In the genomic region with DNA sequence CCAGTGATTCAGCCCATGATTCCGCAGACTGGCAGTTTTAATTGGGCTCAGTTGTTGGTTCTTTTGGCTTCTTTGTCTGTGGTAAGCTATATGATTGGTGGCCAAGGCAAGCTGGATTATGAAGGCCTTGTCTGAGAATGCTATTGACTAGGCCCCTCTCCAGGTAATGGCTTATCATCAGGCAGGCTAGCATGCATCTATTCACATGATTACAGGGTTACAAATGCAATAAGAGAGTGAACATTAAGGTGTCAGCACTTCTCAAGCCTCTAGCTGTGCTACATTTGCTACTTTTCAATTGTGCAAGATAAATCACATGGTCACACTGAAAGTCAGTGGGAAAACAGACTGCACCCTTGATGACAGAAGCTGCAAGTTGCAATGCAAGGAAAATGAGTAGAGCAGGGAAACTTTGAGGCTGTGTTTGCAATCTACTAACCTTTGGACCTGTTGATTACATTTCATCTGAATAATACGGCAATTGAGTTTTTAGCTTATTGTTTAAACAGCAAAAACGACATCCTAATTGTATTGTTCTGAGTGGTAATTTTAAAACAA, we compare ENCODE assay signal across 30 cellular contexts.
DNase-seq lines count a peak whose midpoint lies in the region; ATAC-seq and TF ChIP-seq lines count a peak whose summit lies in the region.
"Had no signal": no experiment of that assay in that cellular context is flagged by ENCODE, and none has a peak within 500 bp of the region (broad histone marks: within the 10 kb centered on the region; RNA-seq: fewer than 3 reads in every experiment).

No MANE protein-coding gene starts in this region.

- DNase-seq in cardiac muscle cell (ENCODE audit: low read depth in 1 of 2, low spot score in 1 of 2) (peak in 1 of 2 donors; percentile 8), right cardiac atrium (no peak), SK-MEL-5 (ENCODE audit: low read depth, low spot score) (peak; percentile 14), right lobe of liver (no peak), type B pancreatic cell (ENCODE audit: extremely low spot score, unreplicated experiment) (no peak)
- no peak for DNase-seq in activated CD4-positive, alpha-beta T cell treated with anti-CD3 and anti-CD28 coated beads, Interleukin-2, amount 50 U/mL, for 4 hours
- DNase-seq: ACHN; activated CD4-positive, alpha-beta T cell treated with anti-CD3 and anti-CD28 coated beads for 48 hours; activated gamma-delta T cell; activated naive CD8-positive, alpha-beta T cell treated with anti-CD3 and anti-CD28 coated beads, Interleukin-2, amount 10 ng/mL, durations not matched to agents 7 days and 5 days; activated T-cell treated with anti-CD3 and anti-CD28 coated beads, Interleukin-2, amount 50 U/mL, for 24 hours; caudate nucleus; COR-L47; DMS53; GDM1; hippocampal formation; left cardiac atrium; mesendoderm; NCI-H1105; NCI-H2107; NCI-H510A treated with DMSO at 0.1 percent for 48 hours; stimulated activated CD4-positive, alpha-beta T cell treated with anti-CD3 and anti-CD28 coated beads, Interleukin-2, amount 100 ng/mL, for 48 hours; upper lobe of left lung had no signal

- H3K4me1 Mint-ChIP-seq in type B pancreatic cell (ENCODE audit: unreplicated experiment), result peaks cover 6% of the 10 kb centered on the region
- H3K4me1 Mint-ChIP-seq: activated naive CD8-positive, alpha-beta T cell treated with anti-CD3 and anti-CD28 coated beads, Interleukin-2, amount 10 ng/mL, durations not matched to agents 7 days and 5 days had no signal

- no peak for ATAC-seq in right cardiac atrium
- ATAC-seq in right lobe of liver, result peak in 3 of 4 donors; percentile 37 to 63 (median 42)
- no peak for ATAC-seq in HG02852 (IDR thresholded peaks at IDR 0.05; ENCODE audit: unreplicated experiment)
- ATAC-seq in HG03354 (IDR thresholded peaks at IDR 0.05; ENCODE audit: poor library complexity, severe bottlenecking, unreplicated experiment), result no peak
- ATAC-seq: gastroesophageal sphincter, left cardiac atrium had no signal

- 79% methylated on average over 3 of the region's 3 CpGs for WGBS in right cardiac atrium
- 45% methylated on average over 3 of the region's 3 CpGs for WGBS in right lobe of liver (ENCODE audit: insufficient coverage, low coverage, low lambda C conversion rate, missing lambda C conversion rate)

- H3K36me3 ChIP-seq in cardiac muscle cell (no peaks in the 10 kb centered on the region), right lobe of liver (no peaks in the 10 kb centered on the region)
- H3K36me3 ChIP-seq: ascending aorta, gastroesophageal sphincter, upper lobe of left lung had no signal

- H3K4me1 ChIP-seq in cardiac muscle cell (ENCODE audit: low read depth), result peaks cover 5% of the 10 kb centered on the region
- no peaks in the 10 kb centered on the region for H3K4me1 ChIP-seq in right cardiac atrium (ENCODE audit: control insufficient read depth, insufficient read depth, low read length)
- H3K4me1 ChIP-seq in right lobe of liver, result no peaks in the 10 kb centered on the region
- H3K4me1 ChIP-seq: ascending aorta, gastroesophageal sphincter, upper lobe of left lung had no signal

- TF ChIP-seq POLR2A in right lobe of liver (IDR thresholded peaks at IDR 0.05), result no peak

- H3K27me3 ChIP-seq in cardiac muscle cell (no peaks in the 10 kb centered on the region), right cardiac atrium (ENCODE audit: control insufficient read depth, insufficient read depth) (no peaks in the 10 kb centered on the region), right lobe of liver (no peaks in the 10 kb centered on the region)
- H3K27me3 ChIP-seq: ascending aorta, gastroesophageal sphincter, upper lobe of left lung had no signal

- TF ChIP-seq CTCF in cardiac muscle cell (IDR thresholded peaks at IDR 0.05; ENCODE audit: low read depth, low read length) (no peak), right lobe of liver (IDR thresholded peaks at IDR 0.05) (no peak), type B pancreatic cell (conservative IDR thresholded peaks at IDR 0.05) (no peak)

- in situ Hi-C loops in SK-MEL-5 (cut with HindIII; ENCODE audit: low pct_unique_long_range_greater_than_20kb, low sequenced_read_pairs), result no loop called here

- no peaks in the 10 kb centered on the region for H3K27me3 Mint-ChIP-seq in type B pancreatic cell
- H3K27me3 Mint-ChIP-seq: activated naive CD8-positive, alpha-beta T cell treated with anti-CD3 and anti-CD28 coated beads, Interleukin-2, amount 10 ng/mL, durations not matched to agents 7 days and 5 days; activated T-cell treated with anti-CD3 and anti-CD28 coated beads, Interleukin-2, amount 50 U/mL, for 24 hours had no signal

- H3K9me3 ChIP-seq in cardiac muscle cell (ENCODE audit: low read depth), result no peaks in the 10 kb centered on the region
- H3K9me3 ChIP-seq in right cardiac atrium (ENCODE audit: control insufficient read depth, low read length), result no peaks in the 10 kb centered on the region
- H3K9me3 ChIP-seq in right lobe of liver, result no peaks in the 10 kb centered on the region
- H3K9me3 ChIP-seq: ascending aorta, gastroesophageal sphincter, upper lobe of left lung had no signal

- no peaks in the 10 kb centered on the region for H3K36me3 Mint-ChIP-seq in type B pancreatic cell
- H3K36me3 Mint-ChIP-seq: activated naive CD8-positive, alpha-beta T cell treated with anti-CD3 and anti-CD28 coated beads, Interleukin-2, amount 10 ng/mL, durations not matched to agents 7 days and 5 days had no signal

- H3K27ac ChIP-seq in cardiac muscle cell, result peak overlapping the region; percentile 11
- H3K27ac ChIP-seq in right cardiac atrium (ENCODE audit: low read length), result no peak overlapping the region
- H3K27ac ChIP-seq in right lobe of liver, result no peak overlapping the region
- H3K27ac ChIP-seq: ascending aorta, gastroesophageal sphincter, SK-N-MC, upper lobe of left lung, VCaP had no signal

- H3K9me3 Mint-ChIP-seq in type B pancreatic cell, result no peaks in the 10 kb centered on the region
- H3K9me3 Mint-ChIP-seq: activated naive CD8-positive, alpha-beta T cell treated with anti-CD3 and anti-CD28 coated beads, Interleukin-2, amount 10 ng/mL, durations not matched to agents 7 days and 5 days had no signal

- H3K27ac Mint-ChIP-seq in type B pancreatic cell, result peak overlapping the region; percentile 65
- H3K27ac Mint-ChIP-seq: activated naive CD8-positive, alpha-beta T cell treated with anti-CD3 and anti-CD28 coated beads, Interleukin-2, amount 10 ng/mL, durations not matched to agents 7 days and 5 days; activated T-cell treated with anti-CD3 and anti-CD28 coated beads, Interleukin-2, amount 50 U/mL, for 24 hours; T-helper 2 cell treated with Interferon-gamma antibody and Interleukin-4, amounts not matched to agents 5 μg/mL and 100 μg/mL, for 36 hours had no signal

- H3K4me3 ChIP-seq in cardiac muscle cell, result no peak overlapping the region
- no peak overlapping the region for H3K4me3 ChIP-seq in right cardiac atrium (ENCODE audit: low read length)
- H3K4me3 ChIP-seq in right lobe of liver, result no peak overlapping the region
- H3K4me3 ChIP-seq: ascending aorta, gastroesophageal sphincter, SK-N-MC, upper lobe of left lung had no signal

- intact Hi-C loops in right cardiac atrium (cut with DNase I), result no loop called here
- intact Hi-C loops in right lobe of liver (cut with DNase I), result no loop called here

- no peak overlapping the region for H3K4me3 Mint-ChIP-seq in type B pancreatic cell
- H3K4me3 Mint-ChIP-seq: activated naive CD8-positive, alpha-beta T cell treated with anti-CD3 and anti-CD28 coated beads, Interleukin-2, amount 10 ng/mL, durations not matched to agents 7 days and 5 days; activated T-cell treated with anti-CD3 and anti-CD28 coated beads, Interleukin-2, amount 50 U/mL, for 24 hours; T-helper 2 cell treated with Interferon-gamma antibody and Interleukin-4, amounts not matched to agents 5 μg/mL and 100 μg/mL, for 36 hours had no signal

Comparison
In these comparisons a context has a peak if more than half of its experiments do, and no peak if none do; other contexts are left out.
1. ATAC-seq: peak in right lobe of liver (3 of 4); none in right cardiac atrium (0 of 2), HG02852 (single experiment) and HG03354 (single experiment).